Comparison of ENCODE assay signal across 8 cellular contexts in genomic region chr7:6375346-6376101, GRCh38. TPM values are rescaled to one million over a fixed set of nuclear protein-coding genes. Genes with fewer than 3 reads are reported as not detected.
A peak's percentile ranks its signal among the peaks of the same experiment; 100 is the strongest.
DNase-seq lines count a peak whose midpoint lies in the region; ATAC-seq lines count a peak whose summit lies in the region.

No MANE protein-coding gene starts in this region.

- H3K36me3 ChIP-seq in SJCRH30 (peaks cover 6% of the 10 kb centered on the region; the same call in 1 of the 2 replicates), mesendoderm (ENCODE audit: control insufficient read depth, insufficient read depth, low read length) (no peaks in the 10 kb centered on the region), urinary bladder (ENCODE audit: insufficient read depth) (no peaks in the 10 kb centered on the region)

- H2BK120ac ChIP-seq in mesendoderm (ENCODE audit: low read depth, low read length), result no peak overlapping the region

- ATAC-seq in GM19397 (IDR thresholded peaks at IDR 0.05; ENCODE audit: unreplicated experiment), result no peak

- no peak overlapping the region for H3K23ac ChIP-seq in mesendoderm (ENCODE audit: low read length)

- peak overlapping the region; percentile 93 for H3K9ac ChIP-seq in mesendoderm (ENCODE audit: low read length)

- no peak overlapping the region for H2BK5ac ChIP-seq in mesendoderm (ENCODE audit: low read length)

- H4K5ac ChIP-seq in mesendoderm (ENCODE audit: low read length), result no peak overlapping the region

- H3K27ac ChIP-seq in SJCRH30, result peak overlapping the region; percentile 43; the same call in 1 of the 2 replicates
- H3K27ac ChIP-seq in mesendoderm (ENCODE audit: low read depth, low read length), result no peak overlapping the region
- H3K27ac ChIP-seq in urinary bladder (ENCODE audit: low read depth), result peak overlapping the region; percentile 92

- peaks cover 59% of the 10 kb centered on the region for H3K79me2 ChIP-seq in mesendoderm (ENCODE audit: control insufficient read depth, insufficient read depth, low read length)

- peak overlapping the region; percentile 95 for H3K4ac ChIP-seq in mesendoderm (ENCODE audit: low read depth, low read length)

- no peak overlapping the region for H2AK5ac ChIP-seq in mesendoderm (ENCODE audit: low read length)

- H3K18ac ChIP-seq in mesendoderm (ENCODE audit: low read length), result peak overlapping the region; percentile 93

- no CpG with 5 or more reads among the region's 23 CpGs for WGBS in mesendoderm (ENCODE audit: extremely low coverage, insufficient coverage, low lambda C conversion rate)
- 4% methylated on average over 23 of the region's 23 CpGs for whole genome bisulfite sequencing in urinary bladder

- no peak overlapping the region for H4K8ac ChIP-seq in mesendoderm (ENCODE audit: low read depth, low read length)

- H3K4me3 ChIP-seq in SJCRH30 (peak overlapping the region; percentile 83), mesendoderm (ENCODE audit: low read length) (peak overlapping the region; percentile 89), urinary bladder (ENCODE audit: low read depth, low read length) (peak overlapping the region; percentile 94)

- no peaks in the 10 kb centered on the region for H3K27me3 ChIP-seq in SJCRH30
- H3K27me3 ChIP-seq in mesendoderm (ENCODE audit: insufficient read depth, low read length, poor library complexity), result no peaks in the 10 kb centered on the region

- H3K79me1 ChIP-seq in mesendoderm (ENCODE audit: low read length), result no peaks in the 10 kb centered on the region

- no peaks in the 10 kb centered on the region for H3K9me3 ChIP-seq in SJCRH30 (replicated peaks)

- peak overlapping the region; percentile 82 for H3K4me2 ChIP-seq in mesendoderm (ENCODE audit: low read length)

- peak; percentile 31 for DNase-seq in NCI-H2171 treated with DMSO at 0.1 percent for 48 hours (lab: John Stamatoyannopoulos, UW)
- DNase-seq in NCI-H2171 (lab: John Stamatoyannopoulos, UW), result no peak
- peak; percentile 27 to 51 for DNase-seq in SJCRH30
- DNase-seq in central memory CD4-positive, alpha-beta T cell, result peak; percentile 39
- DNase-seq in mesendoderm, result no peak
- DNase-seq in SK-N-DZ (ENCODE audit: low spot score), result no peak

- H3K56ac ChIP-seq in mesendoderm (ENCODE audit: low read length), result peak overlapping the region; percentile 63

- no peak overlapping the region for H2BK15ac ChIP-seq in mesendoderm (replicated peaks; ENCODE audit: low read depth)

- no peaks in the 10 kb centered on the region for H3K4me1 ChIP-seq in SJCRH30
- H3K4me1 ChIP-seq in mesendoderm (ENCODE audit: control insufficient read depth, low read depth, low read length), result no peaks in the 10 kb centered on the region
- H3K4me1 ChIP-seq in urinary bladder (ENCODE audit: insufficient read depth), result no peaks in the 10 kb centered on the region

RNA-seq across cellular contexts. Expression of gene RAC1, which starts 1.2 kb away (rescaled TPM):
- 132 and 141 TPM in 2 replicates for total RNA-seq in SJCRH30 (2014; rRNA removed; shearing (Covaris generic))
- 371 TPM for polyA plus RNA-seq in mesendoderm (2013, experiment 1 of 2)
- polyA plus RNA-seq in mesendoderm (2013, experiment 2 of 2), result 360 TPM
- total RNA-seq in urinary bladder, result 54.8 TPM
- polyA plus RNA-seq in urinary bladder, result 205 TPM
- polyA plus RNA-seq in SK-N-DZ (2014; cell fraction: cytosol; rRNA removed), result 47.7 and 48.1 TPM in 2 replicates
- 26.3 and 38.1 TPM in 2 replicates for polyA plus RNA-seq in SK-N-DZ (2014; cell fraction: nucleus; rRNA removed)

RNA-seq across cellular contexts. Expression of gene FAM220A, which starts 26.8 kb away (rescaled TPM):
- 14.7 and 16.8 TPM in 2 replicates for total RNA-seq in SJCRH30 (2014; rRNA removed; shearing (Covaris generic))
- 11.8 TPM for polyA plus RNA-seq in mesendoderm (2013, experiment 1 of 2)
- 13.4 TPM for polyA plus RNA-seq in mesendoderm (2013, experiment 2 of 2)
- 25.7 TPM for total RNA-seq in urinary bladder
- polyA plus RNA-seq in urinary bladder, result 26.9 TPM
- polyA plus RNA-seq in SK-N-DZ (2014; cell fraction: cytosol; rRNA removed), result 20.8 and 23.4 TPM in 2 replicates
- polyA plus RNA-seq in SK-N-DZ (2014; cell fraction: nucleus; rRNA removed), result 8.6 and 11.3 TPM in 2 replicates

Comparison
In these comparisons a context has a peak if more than half of its experiments do, and no peak if none do; other contexts are left out.
1. DNase-seq: peak in NCI-H2171 treated with DMSO at 0.1 percent for 48 hours (single experiment), SJCRH30 (2 of 2) and central memory CD4-positive, alpha-beta T cell (single experiment); none in NCI-H2171 (single experiment), mesendoderm (single experiment) and SK-N-DZ (single experiment).
2. Peak in every context shown above with its lines, with median percentiles within 50 percentile points of each other: H3K4me3 ChIP-seq.